25 cellular contexts compared by ENCODE assay signal in genomic region chr3:13975686-13976085, GRCh38.
"Had no signal": no experiment of that assay in that cellular context is flagged by ENCODE, and none has a peak within 500 bp of the region (broad histone marks: within the 10 kb centered on the region; RNA-seq: fewer than 3 reads in every experiment).

No MANE protein-coding gene starts in this region.

- H3K79me2 ChIP-seq: hepatocyte had no signal

- H3K36me3 ChIP-seq: esophagus muscularis mucosa, gastroesophageal sphincter, heart left ventricle, left lung, lower lobe of right lung had no signal

- H3K27me3 ChIP-seq: dorsolateral prefrontal cortex, esophagus muscularis mucosa, gastroesophageal sphincter, heart left ventricle, hepatocyte, left lung had no signal

- ATAC-seq: foreskin keratinocyte; gastroesophageal sphincter; heart left ventricle; left colon; left lung; left ventricle myocardium superior; lower lobe of right lung; mucosa of descending colon; naive thymus-derived CD8-positive, alpha-beta T cell had no signal

- DNase-seq: dermis blood vessel endothelial cell; dorsolateral prefrontal cortex; effector CD4-positive, alpha-beta T cell; effector memory CD4-positive, alpha-beta T cell; foreskin keratinocyte; heart left ventricle; hypothalamus; immature natural killer cell; islet precursor cell; kidney; kidney glomerular epithelial cell; left colon; left lung; left ventricle myocardium superior; lower lobe of right lung; mesenchymal stem cell; mucosa of descending colon; naive B cell; naive thymus-derived CD8-positive, alpha-beta T cell had no signal

- H3K4me3 ChIP-seq: coronary artery, dorsolateral prefrontal cortex, esophagus muscularis mucosa, gastroesophageal sphincter, heart left ventricle, hepatocyte, left lung, lower lobe of right lung, mucosa of descending colon had no signal

- H3K27ac ChIP-seq: coronary artery, dorsolateral prefrontal cortex, esophagus muscularis mucosa, foreskin keratinocyte, gastroesophageal sphincter, heart left ventricle, hepatocyte, left lung, lower lobe of right lung had no signal

- H2AFZ ChIP-seq: hepatocyte had no signal

- FAIRE-seq: endothelial cell of umbilical vein, frontal cortex, kidney had no signal

- H3K4me2 ChIP-seq: hepatocyte had no signal

- H3K4me1 ChIP-seq: esophagus muscularis mucosa, foreskin keratinocyte, gastroesophageal sphincter, heart left ventricle, left lung, lower lobe of right lung had no signal
